ENCODE assay signal across 12 cellular contexts in genomic region chr16:27475561-27475960, GRCh38.
DNase-seq lines count a peak whose midpoint lies in the region; ATAC-seq and TF ChIP-seq lines count a peak whose summit lies in the region.
"Had no signal": no experiment of that assay in that cellular context is flagged by ENCODE, and none has a peak within 500 bp of the region (broad histone marks: within the 10 kb centered on the region; RNA-seq: fewer than 3 reads in every experiment).

No MANE protein-coding gene starts in this region.

- peaks cover 28% of the 10 kb centered on the region for H3K36me3 Mint-ChIP-seq in activated CD8-positive, alpha-beta T cell treated with anti-CD3 and anti-CD28 coated beads for 36 hours (ENCODE audit: low read depth)

- in situ Hi-C loops in ACHN (cut with HindIII; ENCODE audit: low pct_ligation_motif_present, low pct_unique_long_range_greater_than_20kb, low sequenced_read_pairs), result no loop called here

- H3K4me3 Mint-ChIP-seq in activated CD8-positive, alpha-beta T cell treated with anti-CD3 and anti-CD28 coated beads for 36 hours, result no peak overlapping the region
- H3K4me3 Mint-ChIP-seq: natural killer cell treated with Interleukin-12 subunit alpha and Interleukin-12 subunit beta and Interleukin-15 and Interleukin-18, amount 100 ng/mL, for 72 hours had no signal

- POLR2A ChIA-PET in activated CD8-positive, alpha-beta T cell treated with anti-CD3 and anti-CD28 coated beads for 36 hours (lab: Charles Lee), result no interaction called here

- H3K9me3 Mint-ChIP-seq in activated CD8-positive, alpha-beta T cell treated with anti-CD3 and anti-CD28 coated beads for 36 hours, result no peaks in the 10 kb centered on the region
- H3K9me3 Mint-ChIP-seq: natural killer cell treated with Interleukin-12 subunit alpha and Interleukin-12 subunit beta and Interleukin-15 and Interleukin-18, amount 100 ng/mL, for 72 hours had no signal

- intact Hi-C loops in activated CD8-positive, alpha-beta T cell treated with anti-CD3 and anti-CD28 coated beads for 36 hours (cut with micrococcal nuclease), result no loop called here

- CTCF ChIA-PET in activated CD8-positive, alpha-beta T cell treated with anti-CD3 and anti-CD28 coated beads for 36 hours (lab: Charles Lee), result no interaction called here

- peak; percentile 95 for DNase-seq in ACHN
- peak; percentile 40 for DNase-seq in HS-27A (ENCODE audit: low read depth)
- peak; percentile 93 for DNase-seq in astrocyte of the hippocampus (ENCODE audit: low read depth, low spot score)
- DNase-seq in islet precursor cell, result peak; percentile 89
- no peak for DNase-seq in activated CD8-positive, alpha-beta T cell treated with anti-CD3 and anti-CD28 coated beads for 36 hours
- no peak for DNase-seq in NCI-H1694 treated with DMSO at 0.1 percent for 48 hours (lab: John Stamatoyannopoulos, UW)
- DNase-seq in anterior cingulate cortex (lab: John Stamatoyannopoulos, UW), result no peak
- DNase-seq: activated CD4-positive, CD25-positive, alpha-beta regulatory T cell; SHP77 treated with DMSO at 0.1 percent for 48 hours; stimulated activated CD4-positive, alpha-beta T cell treated with anti-CD3 and anti-CD28 coated beads, Interleukin-15, amount 100 ng/mL, for 24 hours had no signal

- H3K27ac Mint-ChIP-seq in activated CD8-positive, alpha-beta T cell treated with anti-CD3 and anti-CD28 coated beads for 36 hours, result no peak overlapping the region

- H3K4me1 Mint-ChIP-seq in activated CD8-positive, alpha-beta T cell treated with anti-CD3 and anti-CD28 coated beads for 36 hours (ENCODE audit: low read depth), result no peaks in the 10 kb centered on the region

- ATAC-seq in HG03280 (IDR thresholded peaks at IDR 0.05; ENCODE audit: unreplicated experiment), result no peak
- no peak for ATAC-seq in activated CD8-positive, alpha-beta T cell treated with anti-CD3 and anti-CD28 coated beads for 36 hours
- ATAC-seq: natural killer cell treated with Interleukin-12 subunit alpha and Interleukin-12 subunit beta and Interleukin-15 and Interleukin-18, amount 100 ng/mL, for 72 hours had no signal

- TF ChIP-seq CTCF in activated CD8-positive, alpha-beta T cell treated with anti-CD3 and anti-CD28 coated beads for 36 hours (IDR thresholded peaks at IDR 0.05), result no peak

- H3K27me3 Mint-ChIP-seq in activated CD8-positive, alpha-beta T cell treated with anti-CD3 and anti-CD28 coated beads for 36 hours, result no peaks in the 10 kb centered on the region
- H3K27me3 Mint-ChIP-seq: natural killer cell treated with Interleukin-12 subunit alpha and Interleukin-12 subunit beta and Interleukin-15 and Interleukin-18, amount 100 ng/mL, for 72 hours had no signal

Comparison
In these comparisons a context has a peak if more than half of its experiments do, and no peak if none do; other contexts are left out.
1. DNase-seq: peak in ACHN (single experiment), HS-27A (single experiment), astrocyte of the hippocampus (single experiment) and islet precursor cell (single experiment); none in activated CD8-positive, alpha-beta T cell treated with anti-CD3 and anti-CD28 coated beads for 36 hours (single experiment), NCI-H1694 treated with DMSO at 0.1 percent for 48 hours (single experiment) and anterior cingulate cortex (0 of 58).